Comparison of ENCODE assay signal across 28 cellular contexts in genomic region chr2:225536036-225536435, GRCh38.
"Had no signal": no experiment of that assay in that cellular context is flagged by ENCODE, and none has a peak within 500 bp of the region (broad histone marks: within the 10 kb centered on the region; RNA-seq: fewer than 3 reads in every experiment).

No MANE protein-coding gene starts in this region.

- H3K27ac ChIP-seq: KMS-11, PC-9, RWPE1, SJSA1 had no signal

- DNase-seq: Karpas-422, KBM-7, MM.1S, MV-4-11, NCI-H1092, NCI-H1105, NCI-H1417 treated with DMSO at 0.1 percent for 48 hours, NCI-H1436 treated with DMSO at 0.1 percent for 48 hours, NCI-H1694 treated with DMSO at 0.1 percent for 48 hours, NCI-H187 treated with DMSO at 0.1 percent for 48 hours, NCI-H2029, NCI-H2081, NCI-H2171 treated with DMSO at 0.1 percent for 48 hours, NCI-H2227 treated with DMSO at 0.1 percent for 48 hours, NCI-H345, NCI-H446, NCI-H524, NCI-H526, NCI-H748 treated with DMSO at 0.1 percent for 48 hours, NCI-H82, SHP77, SIG-M5, SK-N-SH, SW 1271 had no signal

- H3K9me3 ChIP-seq: SJSA1, SK-N-SH had no signal

- H3K36me3 ChIP-seq: SJSA1 had no signal

- H3K4me1 ChIP-seq: SJSA1 had no signal

- H3K4me2 ChIP-seq: KMS-11, PC-9, SK-N-SH had no signal

- H2AFZ ChIP-seq: PC-9 had no signal

- H3K27me3 ChIP-seq: SJSA1 had no signal

- H3K9ac ChIP-seq: KMS-11, SK-N-SH had no signal

- H3K4me3 ChIP-seq: PC-9, SJSA1 had no signal
